ENCODE assay signal across 1 cellular context in the genomic region with DNA sequence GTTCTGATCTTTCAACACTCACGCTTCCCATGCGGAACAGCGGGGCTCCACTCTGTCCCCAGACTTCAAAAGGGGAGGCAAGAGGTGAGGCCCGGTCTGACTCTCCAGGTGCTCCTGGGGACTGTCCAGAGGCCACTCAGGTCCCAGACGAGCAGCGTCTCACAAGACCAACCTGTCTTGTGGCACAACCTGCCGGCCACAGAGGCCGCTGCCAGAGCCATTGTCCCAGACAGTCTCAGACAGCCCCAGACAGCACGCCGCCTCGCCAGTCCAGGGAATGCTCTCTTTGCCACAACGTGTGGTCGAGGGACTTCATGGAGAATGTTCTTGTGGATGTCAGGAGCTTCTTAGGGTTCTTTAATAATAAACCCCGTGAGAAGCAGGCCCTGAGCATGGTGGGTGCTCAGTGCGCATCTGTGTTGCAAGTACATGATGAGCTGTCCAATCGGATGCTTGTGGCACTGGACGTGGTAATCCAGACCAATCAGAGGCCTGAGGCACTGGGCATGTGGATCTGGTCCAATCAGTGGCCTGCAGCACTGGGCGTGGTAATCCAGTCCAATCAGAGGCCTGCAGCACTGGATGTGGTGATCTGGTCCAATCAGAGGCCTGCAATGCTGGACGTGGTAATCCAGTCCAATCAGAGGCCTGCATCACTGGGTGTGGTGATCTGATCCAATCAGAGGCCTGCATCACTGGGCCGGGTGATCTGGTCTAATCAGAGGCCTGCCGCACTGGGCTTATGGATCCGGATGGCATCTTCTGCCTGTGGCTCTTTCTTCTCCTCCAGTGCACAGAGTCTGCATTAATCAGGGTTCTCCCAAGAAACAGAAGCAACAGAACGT.
TF ChIP-seq lines count a peak whose summit lies in the region.

No MANE protein-coding gene starts in this region.

TF ChIP-seq in GM23338, 12 proteins besides CTCF, POLR2A, EP300 and RAD21 (continued from another document):
- TF ChIP-seq, protein P1, sequence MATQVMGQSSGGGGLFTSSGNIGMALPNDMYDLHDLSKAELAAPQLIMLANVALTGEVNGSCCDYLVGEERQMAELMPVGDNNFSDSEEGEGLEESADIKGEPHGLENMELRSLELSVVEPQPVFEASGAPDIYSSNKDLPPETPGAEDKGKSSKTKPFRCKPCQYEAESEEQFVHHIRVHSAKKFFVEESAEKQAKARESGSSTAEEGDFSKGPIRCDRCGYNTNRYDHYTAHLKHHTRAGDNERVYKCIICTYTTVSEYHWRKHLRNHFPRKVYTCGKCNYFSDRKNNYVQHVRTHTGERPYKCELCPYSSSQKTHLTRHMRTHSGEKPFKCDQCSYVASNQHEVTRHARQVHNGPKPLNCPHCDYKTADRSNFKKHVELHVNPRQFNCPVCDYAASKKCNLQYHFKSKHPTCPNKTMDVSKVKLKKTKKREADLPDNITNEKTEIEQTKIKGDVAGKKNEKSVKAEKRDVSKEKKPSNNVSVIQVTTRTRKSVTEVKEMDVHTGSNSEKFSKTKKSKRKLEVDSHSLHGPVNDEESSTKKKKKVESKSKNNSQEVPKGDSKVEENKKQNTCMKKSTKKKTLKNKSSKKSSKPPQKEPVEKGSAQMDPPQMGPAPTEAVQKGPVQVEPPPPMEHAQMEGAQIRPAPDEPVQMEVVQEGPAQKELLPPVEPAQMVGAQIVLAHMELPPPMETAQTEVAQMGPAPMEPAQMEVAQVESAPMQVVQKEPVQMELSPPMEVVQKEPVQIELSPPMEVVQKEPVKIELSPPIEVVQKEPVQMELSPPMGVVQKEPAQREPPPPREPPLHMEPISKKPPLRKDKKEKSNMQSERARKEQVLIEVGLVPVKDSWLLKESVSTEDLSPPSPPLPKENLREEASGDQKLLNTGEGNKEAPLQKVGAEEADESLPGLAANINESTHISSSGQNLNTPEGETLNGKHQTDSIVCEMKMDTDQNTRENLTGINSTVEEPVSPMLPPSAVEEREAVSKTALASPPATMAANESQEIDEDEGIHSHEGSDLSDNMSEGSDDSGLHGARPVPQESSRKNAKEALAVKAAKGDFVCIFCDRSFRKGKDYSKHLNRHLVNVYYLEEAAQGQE (IDR thresholded peaks at IDR 0.05; ENCODE audit: unreplicated experiment) = no peak
- TF ChIP-seq EZH2 (IDR thresholded peaks at IDR 0.05; ENCODE audit: low read depth, unreplicated experiment) (no peak), POLR2AphosphoS5 (IDR thresholded peaks at IDR 0.05; ENCODE audit: low read depth) (no peak), JUNB (IDR thresholded peaks at IDR 0.05; ENCODE audit: unreplicated experiment) (no peak), ZNF331 (CRISPR knock-in tag; IDR thresholded peaks at IDR 0.05; ENCODE audit: low read depth) (no peak), NANOG (IDR thresholded peaks at IDR 0.05; ENCODE audit: borderline replicate concordance) (no peak), ZNF114 (CRISPR knock-in tag; IDR thresholded peaks at IDR 0.05) (no peak)
